Comparison of ENCODE assay signal across 16 cellular contexts in genomic region chr4:59571805-59572430, GRCh38.
DNase-seq lines count a peak whose midpoint lies in the region; ATAC-seq and TF ChIP-seq lines count a peak whose summit lies in the region.
"Had no signal": no experiment of that assay in that cellular context is flagged by ENCODE, and none has a peak within 500 bp of the region (broad histone marks: within the 10 kb centered on the region; RNA-seq: fewer than 3 reads in every experiment).

No MANE protein-coding gene starts in this region.

- ATAC-seq in mucosa of descending colon = no peak
- ATAC-seq: lower lobe of right lung; naive thymus-derived CD4-positive, alpha-beta T cell had no signal

- no peaks in the 10 kb centered on the region for H3K9me2 ChIP-seq in OCI-LY1 (ENCODE audit: low read depth, low read length)

- 0 out of 2 replicates have a peak overlapping the region, but pooled peaks have one; percentile 45 for H2AFZ ChIP-seq in OCI-LY1 (ENCODE audit: low read length)
- H2AFZ ChIP-seq: parathyroid adenoma had no signal

- H3K36me3 ChIP-seq in OCI-LY1 (ENCODE audit: insufficient read depth, low read length) = no peaks in the 10 kb centered on the region
- H3K36me3 ChIP-seq in MG63 = no peaks in the 10 kb centered on the region
- no peaks in the 10 kb centered on the region for H3K36me3 ChIP-seq in mucosa of descending colon (ENCODE audit: low read depth)
- H3K36me3 ChIP-seq: colonic mucosa, lower lobe of right lung had no signal

- H3F3A ChIP-seq in OCI-LY1 (ENCODE audit: insufficient read depth, low read length) = peaks cover 2% of the 10 kb centered on the region; the same call in 1 of the 2 replicates

- H3K9me3 ChIP-seq in OCI-LY1 (ENCODE audit: low read length) = no peaks in the 10 kb centered on the region
- no peaks in the 10 kb centered on the region for H3K9me3 ChIP-seq in MG63
- H3K9me3 ChIP-seq in mucosa of descending colon = no peaks in the 10 kb centered on the region
- H3K9me3 ChIP-seq: colonic mucosa, lower lobe of right lung had no signal

- H3K27me3 ChIP-seq in OCI-LY1 (ENCODE audit: insufficient read depth, low read length) (no peaks in the 10 kb centered on the region), MG63 (no peaks in the 10 kb centered on the region)
- H3K27me3 ChIP-seq: colonic mucosa had no signal

- H3K4me2 ChIP-seq in OCI-LY1 (ENCODE audit: low read length) = peak overlapping the region; percentile 59

- no peaks in the 10 kb centered on the region for H4K20me1 ChIP-seq in OCI-LY1 (ENCODE audit: insufficient read depth, low read length)

- no peaks in the 10 kb centered on the region for H3K79me2 ChIP-seq in OCI-LY1 (ENCODE audit: insufficient read depth, low read length)
- H3K79me2 ChIP-seq: parathyroid adenoma had no signal

- peak overlapping the region; percentile 94 for H3K27ac ChIP-seq in OCI-LY1 (ENCODE audit: low read depth, low read length, poor library complexity, severe bottlenecking)
- H3K27ac ChIP-seq: colonic mucosa, lower lobe of right lung, parathyroid adenoma, skin epidermis had no signal

- TF ChIP-seq CTCF in OCI-LY1 (IDR thresholded peaks at IDR 0.05; ENCODE audit: low read length) (no peak), mucosa of descending colon (IDR thresholded peaks at IDR 0.05) (no peak)

- DNase-seq in H4 (ENCODE audit: low spot score) (peak; percentile 61), NCI-H2029 treated with DMSO at 0.1 percent for 48 hours (lab: John Stamatoyannopoulos, UW) (peak; percentile 97), myocyte (ENCODE audit: low read depth) (peak; percentile 25), MG63 (no peak), DMS 273 (lab: John Stamatoyannopoulos, UW; ENCODE audit: unreplicated experiment) (no peak), mucosa of descending colon (no peak)
- no peak for DNase-seq in activated T-cell treated with anti-CD3 and anti-CD28 coated beads, Interleukin-2, amount 50 U/mL, for 1 hour
- DNase-seq: activated naive CD8-positive, alpha-beta T cell treated with anti-CD3 and anti-CD28 coated beads, Interleukin-2, amount 10 ng/mL, durations not matched to agents 7 days and 5 days; colonic mucosa; lower lobe of right lung; naive thymus-derived CD4-positive, alpha-beta T cell; NCI-H2171; stimulated activated CD8-positive, alpha-beta memory T cell treated with anti-CD3 and anti-CD28 coated beads, Interleukin-4, amount 100 ng/mL, for 48 hours had no signal

- H3K9ac ChIP-seq in OCI-LY1 (ENCODE audit: low read length) = peak overlapping the region; percentile 54; the same call in 1 of the 2 replicates
- H3K9ac ChIP-seq: parathyroid adenoma had no signal

- H3K4me3 ChIP-seq in OCI-LY1 (ENCODE audit: low read depth, low read length, poor library complexity, severe bottlenecking) = peak overlapping the region; percentile 30
- H3K4me3 ChIP-seq in MG63 = no peak overlapping the region
- H3K4me3 ChIP-seq in mucosa of descending colon = no peak overlapping the region
- H3K4me3 ChIP-seq: colonic mucosa, lower lobe of right lung, skin epidermis had no signal

- H3K4me1 ChIP-seq in OCI-LY1 (ENCODE audit: insufficient read depth, low read length, severe bottlenecking) (peaks cover 39% of the 10 kb centered on the region), mucosa of descending colon (ENCODE audit: low read depth) (no peaks in the 10 kb centered on the region)
- H3K4me1 ChIP-seq: colonic mucosa, lower lobe of right lung, parathyroid adenoma had no signal

- intact Hi-C loops in mucosa of descending colon (cut with DNase I, micrococcal nuclease) = no loop called here

Comparison
In these comparisons a context has a peak if more than half of its experiments do, and no peak if none do; other contexts are left out.
1. DNase-seq: peak in H4 (single experiment), NCI-H2029 treated with DMSO at 0.1 percent for 48 hours (single experiment) and myocyte (single experiment); none in MG63 (single experiment), activated T-cell treated with anti-CD3 and anti-CD28 coated beads, Interleukin-2, amount 50 U/mL, for 1 hour (single experiment), DMS 273 (single experiment) and mucosa of descending colon (0 of 3).